ENCODE assay signal across 23 cellular contexts in genomic region chr2:187617120-187617519, GRCh38.
"Had no signal": no experiment of that assay in that cellular context is flagged by ENCODE, and none has a peak within 500 bp of the region (broad histone marks: within the 10 kb centered on the region; RNA-seq: fewer than 3 reads in every experiment).

No MANE protein-coding gene starts in this region.

- H3K9me3 Mint-ChIP-seq: activated naive CD4-positive, alpha-beta T cell treated with anti-CD3 and anti-CD28 coated beads for 36 hours had no signal

- H3K27ac Mint-ChIP-seq: activated CD8-positive, alpha-beta T cell treated with anti-CD3 and anti-CD28 coated beads, Interleukin-2, amount 10 ng/mL, durations not matched to agents 7 days and 5 days; activated naive CD4-positive, alpha-beta T cell treated with anti-CD3 and anti-CD28 coated beads for 36 hours; activated naive CD8-positive, alpha-beta T cell had no signal

- H3K27me3 Mint-ChIP-seq: activated naive CD8-positive, alpha-beta T cell had no signal

- H3K36me3 Mint-ChIP-seq: activated naive CD8-positive, alpha-beta T cell had no signal

- H3K4me2 ChIP-seq: SK-N-SH had no signal

- H3K4me3 Mint-ChIP-seq: activated CD8-positive, alpha-beta T cell treated with anti-CD3 and anti-CD28 coated beads, Interleukin-2, amount 10 ng/mL, durations not matched to agents 7 days and 5 days; activated naive CD4-positive, alpha-beta T cell treated with anti-CD3 and anti-CD28 coated beads for 36 hours; activated naive CD8-positive, alpha-beta T cell had no signal

- H3K9me3 ChIP-seq: SK-N-SH had no signal

- H3K9ac ChIP-seq: SK-N-SH had no signal

- DNase-seq: activated CD4-positive, alpha-beta T cell treated with anti-CD3 and anti-CD28 coated beads for 48 hours; activated CD4-positive, alpha-beta T cell treated with anti-CD3 and anti-CD28 coated beads, Interleukin-2, amount 50 U/mL, for 4 hours; activated CD8-positive, alpha-beta memory T cell treated with anti-CD3 and anti-CD28 coated beads, Interleukin-2, amount 50 U/mL, for 48 hours; activated CD8-positive, alpha-beta T cell treated with anti-CD3 and anti-CD28 coated beads, Interleukin-2, amount 10 ng/mL, durations not matched to agents 7 days and 5 days; activated effector memory CD4-positive, alpha-beta T cell treated with anti-CD3 and anti-CD28 coated beads, Interleukin-2, amount 50 U/mL, for 16 hours; activated naive CD4-positive, alpha-beta T cell treated with anti-CD3 and anti-CD28 coated beads for 36 hours; activated T-cell treated with anti-CD3 and anti-CD28 coated beads, Interleukin-2, amount 50 U/mL, for 1 hour; amygdala; IMR-90; Kasumi-1; KBM-7; NCI-H1048; NCI-H187 treated with DMSO at 0.1 percent for 48 hours; NCI-H2171 treated with DMSO at 0.1 percent for 48 hours; NCI-H226; NCI-H526; NCI-H82; RPMI8226; SK-N-SH; T-helper 1 cell had no signal

- ATAC-seq: activated CD4-positive, CD25-positive, alpha-beta regulatory T cell treated with anti-CD3 and anti-CD28 coated beads, Interleukin-2, amount 50 U/mL, for 24 hours; activated CD8-positive, alpha-beta T cell treated with anti-CD3 and anti-CD28 coated beads, Interleukin-2, amount 10 ng/mL, durations not matched to agents 7 days and 5 days; Right ventricle myocardium inferior had no signal
